11 cellular contexts compared by ENCODE assay signal in the genomic region with DNA sequence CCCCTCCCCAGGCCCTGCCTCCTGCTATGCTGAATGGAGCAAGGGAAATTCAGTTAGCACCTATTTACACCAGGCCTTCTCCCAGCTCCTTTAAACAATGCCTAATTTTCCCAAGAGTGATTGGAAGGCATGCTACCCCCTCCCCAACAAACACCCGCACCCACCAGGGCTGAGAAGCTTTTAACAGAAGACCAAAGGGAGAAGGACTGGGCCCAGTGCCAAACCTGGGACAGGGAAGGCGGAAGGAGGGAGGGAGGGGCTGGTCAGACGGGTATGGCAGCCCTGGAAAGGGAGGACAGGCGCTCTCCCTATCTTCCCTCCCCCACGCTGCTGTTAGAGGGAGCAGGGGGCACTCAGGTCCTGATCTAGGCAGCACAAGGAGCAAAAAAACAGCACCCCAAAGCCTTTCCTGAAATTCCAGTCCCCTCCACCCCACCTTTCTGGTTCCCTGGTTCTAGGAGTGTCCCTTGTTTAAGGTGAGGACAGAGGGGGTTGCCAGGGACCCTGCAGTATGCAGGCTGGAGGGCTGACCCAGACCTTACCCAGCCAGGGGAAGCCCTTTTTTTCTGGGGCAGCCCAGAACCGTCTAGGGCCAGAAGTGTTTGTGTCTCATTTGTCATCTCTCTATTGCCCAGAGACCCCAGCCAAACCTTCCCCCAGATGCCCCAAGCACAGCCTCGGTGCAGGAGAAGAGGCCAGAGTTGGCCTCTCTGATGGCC. TPM values are rescaled to one million over a fixed set of nuclear protein-coding genes. Genes with fewer than 3 reads are reported as not detected.
DNase-seq lines count a peak whose midpoint lies in the region; ATAC-seq, FAIRE-seq and TF ChIP-seq lines count a peak whose summit lies in the region.
"Had no signal": no experiment of that assay in that cellular context is flagged by ENCODE, and none has a peak within 500 bp of the region (broad histone marks: within the 10 kb centered on the region; RNA-seq: fewer than 3 reads in every experiment).

No MANE protein-coding gene starts in this region.

- 2% methylated on average over 7 of the region's 7 CpGs for WGBS in GM12878 (ENCODE audit: insufficient coverage, insufficient replicate concordance, low lambda C conversion rate, missing lambda C conversion rate)
- WGBS in mesodermal cell (ENCODE audit: insufficient coverage in 2 of 2), 2 experiments = 29 to 34% methylated on average over 1 to 5 of the region's 7 CpGs

- no peak for ATAC-seq in GM12878
- no peak for ATAC-seq in HG02870 (IDR thresholded peaks at IDR 0.05; ENCODE audit: unreplicated experiment)

- no peaks in the 10 kb centered on the region for H3K9me3 ChIP-seq in GM12878 (replicated peaks; ENCODE audit: control insufficient read depth, insufficient read depth, low read length)
- no peaks in the 10 kb centered on the region for H3K9me3 ChIP-seq in mesodermal cell (ENCODE audit: control insufficient read depth, low read length)

- no peak for FAIRE-seq in GM12878 (lab: Jason Lieb, UNC)

- H3K9me3 Mint-ChIP-seq in CD14-positive monocyte = peaks cover 0 to 2% (median 0%) of the 10 kb centered on the region in 7 donors

- H3K36me3 Mint-ChIP-seq in CD14-positive monocyte = no peaks in the 10 kb centered on the region

- POLR2A ChIA-PET in GM12878 (lab: Charles Lee) = no interaction called here
- POLR2A ChIA-PET in GM10248 (lab: Yijun Ruan, JAX) = no interaction called here

- H3K9ac ChIP-seq in GM12878 (ENCODE audit: control insufficient read depth, insufficient read depth, low read length) = no peak overlapping the region

- H3K27me3 ChIP-seq in GM12878 (replicated peaks in 1 of 2; ENCODE audit: control insufficient read depth in 2 of 2, insufficient read depth in 2 of 2, low read length in 1 of 2) = peaks cover 0 to 3% of the 10 kb centered on the region in 2 experiments; a peak in 2 of 4 replicates

- H3K27ac Mint-ChIP-seq in CD14-positive monocyte = peak overlapping the region in 5 of 7 donors; percentile 30 to 89 (median 84)

- RAD21 ChIA-PET in GM12878 (lab: Charles Lee; ENCODE audit: unreplicated experiment) = no interaction called here

- peaks cover 36% of the 10 kb centered on the region for H3K4me1 Mint-ChIP-seq in CD14-positive monocyte

- H3K27ac ChIP-seq in GM12878 (ENCODE audit: control insufficient read depth, insufficient read depth) = no peak overlapping the region
- peak overlapping the region; percentile 74 for H3K27ac ChIP-seq in mesodermal cell (ENCODE audit: low read depth, low read length, severe bottlenecking)

- SMC1A ChIA-PET in GM12878 (lab: Charles Lee; ENCODE audit: uncharacterized antibody, unreplicated experiment) = no interaction called here

- DNase-seq in CD14-positive monocyte (ENCODE audit: low spot score) (no peak), NCI-H1092 treated with DMSO at 0.1 percent for 48 hours (lab: John Stamatoyannopoulos, UW) (peak; percentile 73), GM12878 (ENCODE audit: low read depth, low spot score) (no peak), mesenteric fat pad (ENCODE audit: low spot score) (no peak), GM10248 (ENCODE audit: extremely low spot score) (no peak), NOMO-1 treated with dmso at 0.1 percent for 144 hours (lab: John Stamatoyannopoulos, UW; ENCODE audit: unreplicated experiment) (no peak)
- DNase-seq: DND-41 had no signal

- intact Hi-C loops in CD14-positive monocyte (cut with micrococcal nuclease) (no loop called here), GM12878 (cut with micrococcal nuclease; ENCODE audit: unreplicated experiment) (no loop called here)

- TF ChIP-seq RAD21 in GM12878 (IDR thresholded peaks at IDR 0.05; ENCODE audit: insufficient read depth, low read depth, low read length) = no peak

- TF ChIP-seq CTCF in CD14-positive monocyte (IDR thresholded peaks at IDR 0.05) (no peak), GM12878 (IDR thresholded peaks at IDR 0.05 in 2 of 3, conservative IDR thresholded peaks at IDR 0.05 in 1 of 3; ENCODE audit: control insufficient read depth in 2 of 3, extremely low read depth in 1 of 3, insufficient read depth in 1 of 3, low read depth in 3 of 3, low read length in 3 of 3) (no peak), GM10248 (IDR thresholded peaks at IDR 0.05; ENCODE audit: control extremely low read depth, extremely low read depth, low read depth, missing control alignments) (no peak)

- H3K79me2 ChIP-seq in GM12878 (ENCODE audit: control insufficient read depth, insufficient read depth, low read length) = no peaks in the 10 kb centered on the region

- no peak overlapping the region for H3K4me2 ChIP-seq in GM12878 (ENCODE audit: control insufficient read depth, insufficient read depth)

- peak overlapping the region in 1 of 2 donors; percentile 1 for H3K4me3 Mint-ChIP-seq in CD14-positive monocyte

- no peak for TF ChIP-seq POLR2A in GM12878 (IDR thresholded peaks at IDR 0.05; ENCODE audit: low read depth, low read length)

- CTCF ChIA-PET in GM12878 (lab: Yijun Ruan, JAX) = no interaction called here
- CTCF ChIA-PET in GM10248 (lab: Yijun Ruan, JAX) = interaction anchor here (3.3 kb wide), 1 partner anchor 22 kb away, joined by 19 read pairs; no protein-coding TSS in a partner anchor

- H4K20me1 ChIP-seq in GM12878 (ENCODE audit: control insufficient read depth, insufficient read depth) = no peaks in the 10 kb centered on the region

- H2AFZ ChIP-seq in GM12878 (ENCODE audit: control insufficient read depth, low read depth, low read length) = peak overlapping the region; percentile 11

- peaks cover 12% of the 10 kb centered on the region for H3K4me1 ChIP-seq in GM12878 (ENCODE audit: control insufficient read depth, insufficient read depth, low read length)
- H3K4me1 ChIP-seq in mesodermal cell (ENCODE audit: control insufficient read depth, insufficient read depth, low read length, poor library complexity, severe bottlenecking) = peaks cover 44% of the 10 kb centered on the region

- peaks cover 0 to 9% (median 0%) of the 10 kb centered on the region in 3 donors for H3K27me3 Mint-ChIP-seq in CD14-positive monocyte (ENCODE audit: low read depth in 3 of 3)

- H3K36me3 ChIP-seq in GM12878 (ENCODE audit: control insufficient read depth in 2 of 2, insufficient read depth in 2 of 2, low read length in 1 of 2) (no peaks in the 10 kb centered on the region; a peak in 1 of 4 replicates), mesodermal cell (ENCODE audit: control insufficient read depth, insufficient read depth, low read length) (peaks cover 18% of the 10 kb centered on the region)

- BruUV-seq in GM12878 (replicated peaks; lab: Mats Ljungman, UMichigan) = no TSS peak

- no peak for TF ChIP-seq EP300 in GM12878 (IDR thresholded peaks at IDR 0.05; ENCODE audit: borderline replicate concordance in 1 of 2, control insufficient read depth in 1 of 2, low read depth in 2 of 2, low read length in 2 of 2)

- H3K4me3 ChIP-seq in GM12878 (no peak overlapping the region), mesodermal cell (ENCODE audit: extremely low read depth, insufficient read depth, low read length, poor library complexity, severe bottlenecking) (no peak overlapping the region)

- in situ Hi-C loops in GM12878 (cut with MboI) = no loop called here

RNA-seq across cellular contexts. Expression of a gene that starts 2.4 kb away (rescaled TPM):
- under 1 TPM in 1 of 2 donors, not detected in 1; 0.39 TPM for polyA plus RNA-seq in CD14-positive monocyte
- not detected in 2 replicates for total RNA-seq in GM12878 (2013; cell fraction: nucleolus; rRNA removed)
- total RNA-seq in GM12878 (2014; rRNA removed) = 0.11 and 0.16 TPM in 2 replicates
- total RNA-seq in GM12878 (2014; rRNA removed; fragmentation: Illumina TruSeq; extraction: Trizol) = 0.09 and 0.22 TPM in 2 replicates
- 5.6 and 5.7 TPM in 2 replicates for total RNA-seq in GM12878 (2021)
- 0.85 TPM for polyA plus RNA-seq in GM12878 (2011; ENCODE audit: low read depth)
- 0.10 and 0.41 TPM in 2 replicates for polyA plus RNA-seq in GM12878 (2011; rRNA removed)
- 0.10 and 0.20 TPM in 2 replicates for polyA plus RNA-seq in GM12878 (2011; cell fraction: cytosol; rRNA removed)
- 0.25 and 0.42 TPM in 2 replicates for polyA plus RNA-seq in GM12878 (2011; cell fraction: nucleus; rRNA removed)
- polyA plus RNA-seq in GM12878 (2012) = 0.58 and 1.5 TPM in 2 replicates
- polyA plus RNA-seq in GM12878 (2014; fragmentation: Illumina TruSeq; extraction: Trizol) = 0.37 and 0.81 TPM in 2 replicates
- polyA plus RNA-seq in GM12878 (2014; fragmentation: Nextera tagmentation; extraction: Ambion mirVana) = under 1 TPM in 1 of 2 experiments, not detected in 1; 0.15 TPM
- polyA plus RNA-seq in GM12878 (2014; rRNA removed) = 0.57 and 0.67 TPM in 2 replicates
- under 1 TPM; 0.35 to 0.99 TPM for polyA plus RNA-seq in GM12878 (2016; fragmentation: Nextera tagmentation; extraction: Ambion mirVana)
- polyA minus RNA-seq in GM12878 (2011; rRNA and poly(A)+ RNA removed) = 0.15 and 0.88 TPM in 2 replicates
- 23.7 and 27.7 TPM in 2 replicates for polyA minus RNA-seq in GM12878 (2011; cell fraction: cytosol; rRNA and poly(A)+ RNA removed)
- 1.8 and 8.8 TPM in 2 replicates for polyA minus RNA-seq in GM12878 (2011; cell fraction: nucleus; rRNA and poly(A)+ RNA removed)
- polyA plus RNA-seq in mesodermal cell (2013, experiment 1 of 2) = 3,226 TPM
- polyA plus RNA-seq in mesodermal cell (2013, experiment 2 of 2) = 3,108 TPM
- total RNA-seq in mesenteric fat pad = 5.7 TPM

RNA-seq across cellular contexts. Expression of a gene that starts 41.7 kb away (rescaled TPM):
- polyA plus RNA-seq in CD14-positive monocyte = under 1 TPM; 0.16 to 0.25 TPM
- not detected in 2 replicates for total RNA-seq in GM12878 (2013; cell fraction: nucleolus; rRNA removed)
- 0.22 and 0.45 TPM in 2 replicates for total RNA-seq in GM12878 (2014; rRNA removed)
- total RNA-seq in GM12878 (2014; rRNA removed; fragmentation: Illumina TruSeq; extraction: Trizol) = 0.09 and 0.22 TPM in 2 replicates
- total RNA-seq in GM12878 (2021) = 4.0 and 4.6 TPM in 2 replicates
- polyA plus RNA-seq in GM12878 (2011; ENCODE audit: low read depth) = 0.63 TPM
- polyA plus RNA-seq in GM12878 (2011; rRNA removed) = 0.15 and 0.23 TPM in 2 replicates
- polyA plus RNA-seq in GM12878 (2011; cell fraction: cytosol; rRNA removed) = 0.39 and 0.45 TPM in 2 replicates
- 0.25 and 0.47 TPM in 2 replicates for polyA plus RNA-seq in GM12878 (2011; cell fraction: nucleus; rRNA removed)
- polyA plus RNA-seq in GM12878 (2012) = 1.6 and 1.7 TPM in 2 replicates
- 0.25 TPM in 1 of 2 replicates, not detected in the other for polyA plus RNA-seq in GM12878 (2014; fragmentation: Illumina TruSeq; extraction: Trizol)
- under 1 TPM in 1 of 2 experiments, not detected in 1; 0.09 TPM for polyA plus RNA-seq in GM12878 (2014; fragmentation: Nextera tagmentation; extraction: Ambion mirVana)
- 0.14 and 0.18 TPM in 2 replicates for polyA plus RNA-seq in GM12878 (2014; rRNA removed)
- under 1 TPM; 0.46 to 0.59 TPM for polyA plus RNA-seq in GM12878 (2016; fragmentation: Nextera tagmentation; extraction: Ambion mirVana)
- polyA minus RNA-seq in GM12878 (2011; rRNA and poly(A)+ RNA removed) = 0.37 and 0.88 TPM in 2 replicates
- 3.3 and 4.9 TPM in 2 replicates for polyA minus RNA-seq in GM12878 (2011; cell fraction: cytosol; rRNA and poly(A)+ RNA removed)
- polyA minus RNA-seq in GM12878 (2011; cell fraction: nucleus; rRNA and poly(A)+ RNA removed) = 0.48 and 0.96 TPM in 2 replicates
- polyA plus RNA-seq in mesodermal cell (2013, experiment 1 of 2) = 2,534 TPM
- polyA plus RNA-seq in mesodermal cell (2013, experiment 2 of 2) = 2,467 TPM
- total RNA-seq in mesenteric fat pad = 4.6 TPM

RNA-seq across cellular contexts. Expression of a gene that starts 58.5 kb away (rescaled TPM):
- not detected for polyA plus RNA-seq in CD14-positive monocyte
- not detected in 2 replicates for total RNA-seq in GM12878 (2013; cell fraction: nucleolus; rRNA removed)
- not detected in 2 replicates for total RNA-seq in GM12878 (2014; rRNA removed)
- not detected in 2 replicates for total RNA-seq in GM12878 (2014; rRNA removed; fragmentation: Illumina TruSeq; extraction: Trizol)
- total RNA-seq in GM12878 (2021) = not detected in 2 replicates
- not detected for polyA plus RNA-seq in GM12878 (2011; ENCODE audit: low read depth)
- 0.07 and 0.16 TPM in 2 replicates for polyA plus RNA-seq in GM12878 (2011; rRNA removed)
- 0.03 and 0.22 TPM in 2 replicates for polyA plus RNA-seq in GM12878 (2011; cell fraction: cytosol; rRNA removed)
- 0.07 TPM in 1 of 2 replicates, not detected in the other for polyA plus RNA-seq in GM12878 (2011; cell fraction: nucleus; rRNA removed)
- polyA plus RNA-seq in GM12878 (2012) = not detected in 2 replicates
- not detected in 2 replicates for polyA plus RNA-seq in GM12878 (2014; fragmentation: Illumina TruSeq; extraction: Trizol)
- not detected for polyA plus RNA-seq in GM12878 (2014; fragmentation: Nextera tagmentation; extraction: Ambion mirVana)
- polyA plus RNA-seq in GM12878 (2014; rRNA removed) = 0.51 TPM in 1 of 2 replicates, not detected in the other
- polyA plus RNA-seq in GM12878 (2016; fragmentation: Nextera tagmentation; extraction: Ambion mirVana) = not detected
- 0.52 TPM in 1 of 2 replicates, not detected in the other for polyA minus RNA-seq in GM12878 (2011; rRNA and poly(A)+ RNA removed)
- not detected in 2 replicates for polyA minus RNA-seq in GM12878 (2011; cell fraction: cytosol; rRNA and poly(A)+ RNA removed)
- not detected in 2 replicates for polyA minus RNA-seq in GM12878 (2011; cell fraction: nucleus; rRNA and poly(A)+ RNA removed)
- not detected for polyA plus RNA-seq in mesodermal cell (2013, experiment 1 of 2)
- polyA plus RNA-seq in mesodermal cell (2013, experiment 2 of 2) = not detected
- total RNA-seq in mesenteric fat pad = not detected
- total RNA-seq: dermis microvascular lymphatic vessel endothelial cell, skeletal muscle tissue had no signal
